In genomic region chr9:95907794-95908193, GRCh38 we compare ENCODE assay signal across 13 cellular contexts. TPM values are rescaled to one million over a fixed set of nuclear protein-coding genes. Genes with fewer than 3 reads are reported as not detected.
A peak's percentile ranks its signal among the peaks of the same experiment; 100 is the strongest.
DNase-seq lines count a peak whose midpoint lies in the region; ATAC-seq, FAIRE-seq and TF ChIP-seq lines count a peak whose summit lies in the region.
"Had no signal": no experiment of that assay in that cellular context is flagged by ENCODE, and none has a peak within 500 bp of the region (broad histone marks: within the 10 kb centered on the region; RNA-seq: fewer than 3 reads in every experiment).

No MANE protein-coding gene starts in this region.

- H3K4me2 ChIP-seq in A549, result no peak overlapping the region

- TF ChIP-seq EP300 in A549 (IDR thresholded peaks at IDR 0.05), result no peak

- TF ChIP-seq POLR2A in A549 (IDR thresholded peaks at IDR 0.05; ENCODE audit: low read length), result no peak

- CTCF ChIA-PET in A549 (lab: Yijun Ruan, JAX), result no interaction called here

- H3K4me3 ChIP-seq in A549 (no peak overlapping the region), foreskin fibroblast (ENCODE audit: low read depth in 1 of 2, low read length in 2 of 2) (no peak overlapping the region)
- H3K4me3 ChIP-seq: breast epithelium had no signal

- TF ChIP-seq RAD21 in A549 (conservative IDR thresholded peaks at IDR 0.05 in 1 of 2, IDR thresholded peaks at IDR 0.05 in 1 of 2), result peak in 1 of 2 experiments; percentile 14; a peak in 1 of 5 replicates

- no peak for FAIRE-seq in A549 (lab: Jason Lieb, UNC)

- no peaks in the 10 kb centered on the region for H3K9me3 ChIP-seq in A549
- H3K9me3 ChIP-seq: breast epithelium had no signal

- POLR2A ChIA-PET in A549 (lab: Yijun Ruan, JAX), result no interaction called here

- DNase-seq in A549 (ENCODE audit: low read depth in 1 of 2, low spot score in 1 of 2), result no peak
- peak; percentile 21 for DNase-seq in OCI-M1 (lab: John Stamatoyannopoulos, UW)
- no peak for DNase-seq in foreskin fibroblast
- DNase-seq in EL, result no peak
- DNase-seq in NCI-H1048 (lab: John Stamatoyannopoulos, UW), result no peak
- DNase-seq in activated naive CD4-positive, alpha-beta T cell (lab: John Stamatoyannopoulos, UW), result no peak
- DNase-seq: activated T-cell treated with anti-CD3 and anti-CD28 coated beads, Interleukin-2, amount 50 U/mL, for 48 hours; C1 segment of cervical spinal cord; NCI-H1930; stimulated activated CD4-positive, alpha-beta T cell treated with anti-CD3 and anti-CD28 coated beads, Interleukin-4, amount 100 ng/mL, for 4 hours had no signal

- WGBS in A549 (ENCODE audit: missing lambda C conversion rate), result 90% methylated on average over 2 of the region's 2 CpGs

- no peak; a peak in 1 of 6 replicates for ATAC-seq in A549
- ATAC-seq in GM18520 (IDR thresholded peaks at IDR 0.05; ENCODE audit: unreplicated experiment), result no peak

- peak; percentile 22; the same call in 1 of the 3 replicates for TF ChIP-seq CTCF in A549 (IDR thresholded peaks at IDR 0.05)
- peak; percentile 51 for TF ChIP-seq CTCF in GM12872 (IDR thresholded peaks at IDR 0.05; ENCODE audit: insufficient read depth, low read depth, low read length)
- TF ChIP-seq CTCF in foreskin fibroblast (IDR thresholded peaks at IDR 0.05; ENCODE audit: low read depth, low read length), result peak; percentile 7

- peaks cover 8% of the 10 kb centered on the region; the same call in 1 of the 3 replicates for H3K4me1 ChIP-seq in A549
- H3K4me1 ChIP-seq: breast epithelium had no signal

- no peak overlapping the region for H3K27ac ChIP-seq in A549
- H3K27ac ChIP-seq: breast epithelium had no signal

TF ChIP-seq in A549, 52 proteins besides CTCF, POLR2A, EP300 and RAD21:
- TF ChIP-seq KDM1A (IDR thresholded peaks at IDR 0.05; ENCODE audit: low read depth) (no peak), GATA3 (IDR thresholded peaks at IDR 0.05; ENCODE audit: borderline replicate concordance) (no peak), ZNF302 (CRISPR knock-in tag; IDR thresholded peaks at IDR 0.05) (no peak), HMGXB4 (CRISPR knock-in tag; IDR thresholded peaks at IDR 0.05; ENCODE audit: borderline replicate concordance) (no peak), NFE2L2 (conservative IDR thresholded peaks at IDR 0.05; ENCODE audit: low read length) (no peak), RFX5 (IDR thresholded peaks at IDR 0.05) (no peak), EHF (CRISPR knock-in tag; IDR thresholded peaks at IDR 0.05) (no peak), MAFK (IDR thresholded peaks at IDR 0.05; ENCODE audit: partially characterized antibody) (no peak), HOXB5 (CRISPR knock-in tag; IDR thresholded peaks at IDR 0.05) (no peak), FOSB (CRISPR knock-in tag; IDR thresholded peaks at IDR 0.05) (no peak), POLR2AphosphoS2 (conservative IDR thresholded peaks at IDR 0.05; ENCODE audit: low read length) (no peak), ZSCAN20 (CRISPR knock-in tag; IDR thresholded peaks at IDR 0.05) (no peak)
- TF ChIP-seq, protein P1, sequence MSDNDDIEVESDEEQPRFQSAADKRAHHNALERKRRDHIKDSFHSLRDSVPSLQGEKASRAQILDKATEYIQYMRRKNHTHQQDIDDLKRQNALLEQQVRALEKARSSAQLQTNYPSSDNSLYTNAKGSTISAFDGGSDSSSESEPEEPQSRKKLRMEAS (IDR thresholded peaks at IDR 0.05), result no peak
- TF ChIP-seq, protein P2, sequence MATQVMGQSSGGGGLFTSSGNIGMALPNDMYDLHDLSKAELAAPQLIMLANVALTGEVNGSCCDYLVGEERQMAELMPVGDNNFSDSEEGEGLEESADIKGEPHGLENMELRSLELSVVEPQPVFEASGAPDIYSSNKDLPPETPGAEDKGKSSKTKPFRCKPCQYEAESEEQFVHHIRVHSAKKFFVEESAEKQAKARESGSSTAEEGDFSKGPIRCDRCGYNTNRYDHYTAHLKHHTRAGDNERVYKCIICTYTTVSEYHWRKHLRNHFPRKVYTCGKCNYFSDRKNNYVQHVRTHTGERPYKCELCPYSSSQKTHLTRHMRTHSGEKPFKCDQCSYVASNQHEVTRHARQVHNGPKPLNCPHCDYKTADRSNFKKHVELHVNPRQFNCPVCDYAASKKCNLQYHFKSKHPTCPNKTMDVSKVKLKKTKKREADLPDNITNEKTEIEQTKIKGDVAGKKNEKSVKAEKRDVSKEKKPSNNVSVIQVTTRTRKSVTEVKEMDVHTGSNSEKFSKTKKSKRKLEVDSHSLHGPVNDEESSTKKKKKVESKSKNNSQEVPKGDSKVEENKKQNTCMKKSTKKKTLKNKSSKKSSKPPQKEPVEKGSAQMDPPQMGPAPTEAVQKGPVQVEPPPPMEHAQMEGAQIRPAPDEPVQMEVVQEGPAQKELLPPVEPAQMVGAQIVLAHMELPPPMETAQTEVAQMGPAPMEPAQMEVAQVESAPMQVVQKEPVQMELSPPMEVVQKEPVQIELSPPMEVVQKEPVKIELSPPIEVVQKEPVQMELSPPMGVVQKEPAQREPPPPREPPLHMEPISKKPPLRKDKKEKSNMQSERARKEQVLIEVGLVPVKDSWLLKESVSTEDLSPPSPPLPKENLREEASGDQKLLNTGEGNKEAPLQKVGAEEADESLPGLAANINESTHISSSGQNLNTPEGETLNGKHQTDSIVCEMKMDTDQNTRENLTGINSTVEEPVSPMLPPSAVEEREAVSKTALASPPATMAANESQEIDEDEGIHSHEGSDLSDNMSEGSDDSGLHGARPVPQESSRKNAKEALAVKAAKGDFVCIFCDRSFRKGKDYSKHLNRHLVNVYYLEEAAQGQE (IDR thresholded peaks at IDR 0.05), result no peak
- TF ChIP-seq, protein P3, sequence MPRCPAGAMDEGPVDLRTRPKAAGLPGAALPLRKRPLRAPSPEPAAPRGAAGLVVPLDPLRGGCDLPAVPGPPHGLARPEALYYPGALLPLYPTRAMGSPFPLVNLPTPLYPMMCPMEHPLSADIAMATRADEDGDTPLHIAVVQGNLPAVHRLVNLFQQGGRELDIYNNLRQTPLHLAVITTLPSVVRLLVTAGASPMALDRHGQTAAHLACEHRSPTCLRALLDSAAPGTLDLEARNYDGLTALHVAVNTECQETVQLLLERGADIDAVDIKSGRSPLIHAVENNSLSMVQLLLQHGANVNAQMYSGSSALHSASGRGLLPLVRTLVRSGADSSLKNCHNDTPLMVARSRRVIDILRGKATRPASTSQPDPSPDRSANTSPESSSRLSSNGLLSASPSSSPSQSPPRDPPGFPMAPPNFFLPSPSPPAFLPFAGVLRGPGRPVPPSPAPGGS (IDR thresholded peaks at IDR 0.05), result no peak
- TF ChIP-seq, protein P4, sequence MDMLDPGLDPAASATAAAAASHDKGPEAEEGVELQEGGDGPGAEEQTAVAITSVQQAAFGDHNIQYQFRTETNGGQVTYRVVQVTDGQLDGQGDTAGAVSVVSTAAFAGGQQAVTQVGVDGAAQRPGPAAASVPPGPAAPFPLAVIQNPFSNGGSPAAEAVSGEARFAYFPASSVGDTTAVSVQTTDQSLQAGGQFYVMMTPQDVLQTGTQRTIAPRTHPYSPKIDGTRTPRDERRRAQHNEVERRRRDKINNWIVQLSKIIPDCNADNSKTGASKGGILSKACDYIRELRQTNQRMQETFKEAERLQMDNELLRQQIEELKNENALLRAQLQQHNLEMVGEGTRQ (IDR thresholded peaks at IDR 0.05), result no peak
- TF ChIP-seq, protein P5, sequence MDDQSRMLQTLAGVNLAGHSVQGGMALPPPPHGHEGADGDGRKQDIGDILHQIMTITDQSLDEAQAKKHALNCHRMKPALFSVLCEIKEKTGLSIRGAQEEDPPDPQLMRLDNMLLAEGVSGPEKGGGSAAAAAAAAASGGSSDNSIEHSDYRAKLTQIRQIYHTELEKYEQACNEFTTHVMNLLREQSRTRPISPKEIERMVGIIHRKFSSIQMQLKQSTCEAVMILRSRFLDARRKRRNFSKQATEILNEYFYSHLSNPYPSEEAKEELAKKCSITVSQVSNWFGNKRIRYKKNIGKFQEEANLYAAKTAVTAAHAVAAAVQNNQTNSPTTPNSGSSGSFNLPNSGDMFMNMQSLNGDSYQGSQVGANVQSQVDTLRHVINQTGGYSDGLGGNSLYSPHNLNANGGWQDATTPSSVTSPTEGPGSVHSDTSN (IDR thresholded peaks at IDR 0.05), result no peak

RNA-seq across cellular contexts. Expression of gene ERCC6L2, which starts 32.3 kb away (rescaled TPM):
- polyA plus RNA-seq in A549 (2011; rRNA removed), result 34.5 and 36.7 TPM in 2 replicates
- polyA plus RNA-seq in A549 (2012; cell fraction: cytosol; rRNA removed), result 5.1 and 6.4 TPM in 2 replicates
- polyA plus RNA-seq in A549 (2012; cell fraction: nucleus; rRNA removed), result 4.2 and 4.7 TPM in 2 replicates
- 13.3 to 15.9 TPM (median 13.5 TPM) in 3 replicates for polyA plus RNA-seq in A549 (2017; fragmentation: RNase III; extraction: RNeasy Plus Mini Kit Qiagen cat#74134 plus additional on column Dnase treatment)
- polyA minus RNA-seq in A549 (2011; rRNA and poly(A)+ RNA removed), result 51.1 and 56.1 TPM in 2 replicates
